ENCODE assay signal across 28 cellular contexts in the genomic region with DNA sequence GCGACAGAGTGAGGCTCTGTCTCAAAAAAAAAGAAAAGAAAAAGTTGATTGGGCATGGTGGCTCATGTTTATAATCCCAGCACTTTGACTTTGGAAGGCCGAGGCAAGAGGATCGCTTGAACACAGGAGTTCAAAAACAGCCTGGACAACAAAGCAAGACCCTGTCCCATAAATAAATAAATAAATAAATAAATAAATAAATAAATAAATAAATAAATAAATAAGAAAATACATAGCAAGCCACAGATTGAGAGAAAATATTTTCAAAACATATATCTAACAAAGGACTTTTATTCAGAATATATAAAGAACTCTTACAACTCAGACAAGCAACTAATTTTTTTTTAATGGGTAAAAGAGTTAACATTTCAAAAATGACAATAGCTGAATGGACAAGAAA.
"Had no signal": no experiment of that assay in that cellular context is flagged by ENCODE, and none has a peak within 500 bp of the region (broad histone marks: within the 10 kb centered on the region; RNA-seq: fewer than 3 reads in every experiment).

No MANE protein-coding gene starts in this region.

- H3K27me3 ChIP-seq: adrenal gland, body of pancreas, colonic mucosa, esophagus squamous epithelium, gastroesophageal sphincter, heart right ventricle had no signal

- FAIRE-seq: endothelial cell of umbilical vein had no signal

- H3K9me3 ChIP-seq: adrenal gland, body of pancreas, colonic mucosa, esophagus squamous epithelium, gastroesophageal sphincter, heart right ventricle had no signal

- DNase-seq: activated B cell treated with CpG ODN at 0.5 μM for 24 hours; activated CD4-positive, alpha-beta T cell treated with anti-CD3 and anti-CD28 coated beads for 48 hours; activated CD4-positive, alpha-beta T cell treated with anti-CD3 and anti-CD28 coated beads, Interleukin-2, amount 50 U/mL, for 1 hour; activated CD4-positive, alpha-beta T cell treated with anti-CD3 and anti-CD28 coated beads, Interleukin-2, amount 50 U/mL, for 48 hours; activated CD8-positive, alpha-beta memory T cell treated with anti-CD3 and anti-CD28 coated beads for 24 hours; activated CD8-positive, alpha-beta T cell treated with anti-CD3 and anti-CD28 coated beads for 36 hours; activated effector memory CD4-positive, alpha-beta T cell treated with Interleukin-2 at 50 U/mL for 16 hours; activated gamma-delta T cell treated with Interleukin-2 at 50 U/mL for 16 hours; activated naive CD4-positive, alpha-beta T cell treated with anti-CD3 and anti-CD28 coated beads, Interleukin-2, amount 50 U/mL, for 16 hours; activated naive CD4-positive, alpha-beta T cell treated with Interleukin-2 at 50 U/mL for 16 hours; activated naive CD8-positive, alpha-beta T cell treated with anti-CD3 and anti-CD28 coated beads, Interleukin-2, amount 50 U/mL, for 24 hours; activated T-cell treated with anti-CD3 and anti-CD28 coated beads, Interleukin-2, amount 50 U/mL, for 4 hours; adrenal gland; amygdala; aorta; body of pancreas; caudate nucleus; colonic mucosa; effector CD8-positive, alpha-beta T cell; esophagus squamous epithelium; heart right ventricle; T-helper 1 cell; T-helper 17 cell; T1000; WERI-Rb-1 had no signal

- H3K36me3 ChIP-seq: adrenal gland, colonic mucosa, WERI-Rb-1 had no signal

- H3K4me3 ChIP-seq: adrenal gland, body of pancreas, colonic mucosa, esophagus squamous epithelium, gastroesophageal sphincter, heart right ventricle had no signal

- H3K27ac ChIP-seq: adrenal gland, body of pancreas, colonic mucosa, epithelial cell of prostate, esophagus squamous epithelium, gastroesophageal sphincter, heart right ventricle, WERI-Rb-1 had no signal
